ENCODE assay signal across 8 cellular contexts in the genomic region with DNA sequence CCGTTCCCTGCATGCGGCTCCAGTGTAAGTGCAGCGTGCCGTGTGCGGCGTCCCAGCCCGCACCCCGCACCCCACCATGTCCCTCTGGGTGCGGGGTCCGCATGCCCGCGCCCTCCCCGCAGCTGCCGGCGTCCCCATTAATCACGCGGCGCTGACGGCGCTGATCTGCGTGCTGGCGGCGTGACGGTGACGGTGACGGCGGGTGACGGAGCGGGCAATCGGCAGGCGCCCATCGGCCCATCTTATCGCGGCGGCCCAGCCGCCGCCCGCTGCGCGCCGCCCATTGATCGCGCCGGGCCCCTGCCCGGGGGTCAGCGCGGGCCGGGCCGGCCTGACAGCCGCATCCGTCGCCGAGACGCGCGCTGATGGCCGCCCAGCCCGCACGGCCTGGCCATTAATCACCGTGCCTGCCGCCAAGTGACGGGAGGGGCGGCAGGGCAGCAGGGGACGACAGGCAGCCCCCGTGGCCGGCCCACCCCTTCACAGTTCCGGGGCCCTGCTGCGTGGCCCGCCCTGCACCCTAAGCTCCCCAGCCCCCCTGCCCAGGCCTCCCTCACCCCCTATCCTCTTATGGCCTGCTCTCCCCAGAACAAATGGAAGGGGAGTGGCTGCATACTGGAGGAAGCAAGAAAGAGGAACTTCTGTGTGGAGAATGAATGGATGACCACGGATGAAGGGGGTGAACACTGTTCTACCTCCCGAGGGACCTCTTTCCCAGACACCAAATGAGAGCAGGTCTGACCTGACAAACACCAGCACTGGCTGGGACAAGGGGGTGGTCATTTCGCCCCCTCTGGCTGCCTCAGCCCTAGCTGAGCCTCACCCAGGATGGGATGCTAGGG. TPM values are rescaled to one million over a fixed set of nuclear protein-coding genes. Genes with fewer than 3 reads are reported as not detected.
DNase-seq lines count a peak whose midpoint lies in the region; ATAC-seq, FAIRE-seq and TF ChIP-seq lines count a peak whose summit lies in the region.

No MANE protein-coding gene starts in this region.

- H3K9ac ChIP-seq in GM12878 (ENCODE audit: control insufficient read depth, insufficient read depth, low read length) = no peak overlapping the region

- no peak for TF ChIP-seq POLR2A in NB4 (IDR thresholded peaks at IDR 0.05; ENCODE audit: extremely low read depth, insufficient read length)
- no peak; the same call in 1 of the 2 replicates for TF ChIP-seq POLR2A in GM12878 (IDR thresholded peaks at IDR 0.05; ENCODE audit: low read depth, low read length)

- H3K4me3 ChIP-seq in AG04449 (ENCODE audit: low read depth, low read length) (peak overlapping the region; percentile 18), NB4 (ENCODE audit: low read depth, low read length) (no peak overlapping the region), GM12878 (no peak overlapping the region; the same call in 1 of the 2 replicates)

- CTCF ChIA-PET in AG04449 (lab: Yijun Ruan, JAX) = interaction anchor here (0.6 to 5.4 kb wide), 13 partner anchors 10 to 532 kb away, joined by 3 to 40 read pairs (median 6); no protein-coding TSS in a partner anchor
- CTCF ChIA-PET in GM12878 (lab: Yijun Ruan, JAX) = interaction anchor here (1.2 to 2.1 kb wide), 2 partner anchors 7 to 12 kb away, joined by 4 to 5 read pairs; no protein-coding TSS in a partner anchor

- no peaks in the 10 kb centered on the region for H4K20me1 ChIP-seq in GM12878 (ENCODE audit: control insufficient read depth, insufficient read depth)

- peaks cover 12 to 17% of the 10 kb centered on the region in 2 experiments; a peak in 3 of 4 replicates for H3K36me3 ChIP-seq in GM12878 (ENCODE audit: control insufficient read depth in 2 of 2, insufficient read depth in 2 of 2, low read length in 1 of 2)

- H3K27me3 ChIP-seq in GM12878 (replicated peaks in 1 of 2; ENCODE audit: control insufficient read depth in 2 of 2, insufficient read depth in 2 of 2, low read length in 1 of 2) = no peaks in the 10 kb centered on the region

- FAIRE-seq in GM12878 (lab: Jason Lieb, UNC) = no peak

- H2AFZ ChIP-seq in GM12878 (ENCODE audit: control insufficient read depth, low read depth, low read length) = no peak overlapping the region

- intact Hi-C loops in GM12878 (cut with micrococcal nuclease; ENCODE audit: unreplicated experiment) = no loop called here

- in situ Hi-C loops in GM12878 (cut with MboI) = loop anchor here (25.0 kb wide), 1 partner anchor 535 kb away; no protein-coding TSS in a partner anchor

- no peak for ATAC-seq in GM12878
- ATAC-seq in GM21529 (IDR thresholded peaks at IDR 0.05; ENCODE audit: unreplicated experiment) = no peak

- H3K27ac ChIP-seq in GM12878 (ENCODE audit: control insufficient read depth, insufficient read depth) = no peak overlapping the region

- peaks cover 4% of the 10 kb centered on the region for H3K4me1 ChIP-seq in GM12878 (ENCODE audit: control insufficient read depth, insufficient read depth, low read length)

- no TSS peak for BruUV-seq in GM12878 (replicated peaks; lab: Mats Ljungman, UMichigan)

- SMC1A ChIA-PET in GM12878 (lab: Charles Lee; ENCODE audit: uncharacterized antibody, unreplicated experiment) = no interaction called here

- RAD21 ChIA-PET in GM12878 (lab: Charles Lee; ENCODE audit: unreplicated experiment) = no interaction called here

- no peak for TF ChIP-seq EP300 in GM12878 (IDR thresholded peaks at IDR 0.05; ENCODE audit: borderline replicate concordance in 1 of 2, control insufficient read depth in 1 of 2, low read depth in 2 of 2, low read length in 2 of 2)

- no peak for TF ChIP-seq RAD21 in GM12878 (IDR thresholded peaks at IDR 0.05; ENCODE audit: insufficient read depth, low read depth, low read length)

- no peaks in the 10 kb centered on the region for H3K79me2 ChIP-seq in GM12878 (ENCODE audit: control insufficient read depth, insufficient read depth, low read length)

- POLR2A ChIA-PET in AG04449 (lab: Yijun Ruan, JAX) = interaction anchor here (0.7 kb wide), 1 partner anchor 47 kb away, joined by 3 read pairs; a partner anchor contains a TSS
- POLR2A ChIA-PET in GM12878 (lab: Charles Lee) = no interaction called here

- no peak for DNase-seq in AG04449 (ENCODE audit: low read depth, low spot score)
- peak; percentile 86 for DNase-seq in NB4 (ENCODE audit: low read depth)
- no peak for DNase-seq in GM12878 (ENCODE audit: low read depth, low spot score)
- DNase-seq in inferior parietal cortex (ENCODE audit: extremely low spot score) = peak; percentile 54
- peak; percentile 60 for DNase-seq in stimulated activated CD4-positive, alpha-beta T cell treated with anti-CD3 and anti-CD28 coated beads, Interleukin-15, amount 100 ng/mL, for 24 hours
- DNase-seq in NCI-H524 (lab: John Stamatoyannopoulos, UW) = no peak
- DNase-seq in DMS114 treated with DMSO at 0.1 percent for 48 hours (lab: John Stamatoyannopoulos, UW; ENCODE audit: unreplicated experiment) = no peak

- H3K9me3 ChIP-seq in GM12878 (replicated peaks; ENCODE audit: control insufficient read depth, insufficient read depth, low read length) = no peaks in the 10 kb centered on the region

- WGBS in GM12878 (ENCODE audit: insufficient coverage, insufficient replicate concordance, low lambda C conversion rate, missing lambda C conversion rate) = 17% methylated on average over 58 of the region's 72 CpGs

- peak overlapping the region; percentile 75 for H3K4me2 ChIP-seq in GM12878 (ENCODE audit: control insufficient read depth, insufficient read depth)

- TF ChIP-seq CTCF in AG04449 (IDR thresholded peaks at IDR 0.05; ENCODE audit: insufficient read depth, low read length, missing control alignments) (no peak), NB4 (IDR thresholded peaks at IDR 0.05; ENCODE audit: low read depth, low read length) (no peak), GM12878 (IDR thresholded peaks at IDR 0.05 in 2 of 3, conservative IDR thresholded peaks at IDR 0.05 in 1 of 3; ENCODE audit: control insufficient read depth in 2 of 3, extremely low read depth in 1 of 3, insufficient read depth in 1 of 3, low read depth in 3 of 3, low read length in 3 of 3) (no peak)

TF ChIP-seq in GM12878, 131 proteins besides CTCF, POLR2A, EP300 and RAD21 (continues in another document):
- 0 out of 2 replicates have a peak, but pooled peaks have one; percentile 11 for TF ChIP-seq YY1 (IDR thresholded peaks at IDR 0.05; ENCODE audit: low read depth, low read length)
- TF ChIP-seq HCFC1 (IDR thresholded peaks at IDR 0.05; ENCODE audit: low read length) = no peak
- TF ChIP-seq CREB1 (IDR thresholded peaks at IDR 0.05; ENCODE audit: low read depth) = peak; percentile 65; the same call in 1 of the 2 replicates
- no peak for TF ChIP-seq MEF2A (IDR thresholded peaks at IDR 0.05; ENCODE audit: insufficient read depth, low read depth, low read length)
- TF ChIP-seq, protein P1, sequence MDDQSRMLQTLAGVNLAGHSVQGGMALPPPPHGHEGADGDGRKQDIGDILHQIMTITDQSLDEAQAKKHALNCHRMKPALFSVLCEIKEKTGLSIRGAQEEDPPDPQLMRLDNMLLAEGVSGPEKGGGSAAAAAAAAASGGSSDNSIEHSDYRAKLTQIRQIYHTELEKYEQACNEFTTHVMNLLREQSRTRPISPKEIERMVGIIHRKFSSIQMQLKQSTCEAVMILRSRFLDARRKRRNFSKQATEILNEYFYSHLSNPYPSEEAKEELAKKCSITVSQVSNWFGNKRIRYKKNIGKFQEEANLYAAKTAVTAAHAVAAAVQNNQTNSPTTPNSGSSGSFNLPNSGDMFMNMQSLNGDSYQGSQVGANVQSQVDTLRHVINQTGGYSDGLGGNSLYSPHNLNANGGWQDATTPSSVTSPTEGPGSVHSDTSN (IDR thresholded peaks at IDR 0.05; ENCODE audit: insufficient replicate concordance, low read depth, low read length) = peak; percentile 26

RNA-seq across cellular contexts. Expression of a gene that starts 24.8 kb away (rescaled TPM):
- 74.2 and 76.7 TPM in 2 replicates for total RNA-seq in GM12878 (2013; cell fraction: nucleolus; rRNA removed)
- total RNA-seq in GM12878 (2014; rRNA removed) (165 and 184 TPM in 2 replicates), GM12878 (2014; rRNA removed; fragmentation: Illumina TruSeq; extraction: Trizol) (102 and 112 TPM in 2 replicates), GM12878 (2021) (167 and 189 TPM in 2 replicates)
- polyA plus RNA-seq in GM12878 (2011; ENCODE audit: low read depth) = 113 TPM
- polyA plus RNA-seq in GM12878 (2011; rRNA removed) (126 and 145 TPM in 2 replicates), GM12878 (2014; fragmentation: Illumina TruSeq; extraction: Trizol) (129 and 139 TPM in 2 replicates), GM12878 (2014; fragmentation: Nextera tagmentation; extraction: Ambion mirVana) (1 to 10 TPM; 5.2 to 5.9 TPM), GM12878 (2014; rRNA removed) (133 and 142 TPM in 2 replicates), GM12878 (2016; fragmentation: Nextera tagmentation; extraction: Ambion mirVana) (100 to 1,000 TPM; 254 to 265 TPM)
- 121 and 141 TPM in 2 replicates for polyA plus RNA-seq in GM12878 (2011; cell fraction: cytosol; rRNA removed)
- 99.6 and 106 TPM in 2 replicates for polyA plus RNA-seq in GM12878 (2011; cell fraction: nucleus; rRNA removed)
- 115 and 141 TPM in 2 replicates for polyA plus RNA-seq in GM12878 (2012)
- polyA minus RNA-seq in GM12878 (2011; rRNA and poly(A)+ RNA removed) = 212 and 221 TPM in 2 replicates
- polyA minus RNA-seq in GM12878 (2011; cell fraction: cytosol; rRNA and poly(A)+ RNA removed) = 55.7 and 70.0 TPM in 2 replicates
- 46.2 and 57.9 TPM in 2 replicates for polyA minus RNA-seq in GM12878 (2011; cell fraction: nucleus; rRNA and poly(A)+ RNA removed)

RNA-seq across cellular contexts. Expression of a gene that starts 46.6 kb away (rescaled TPM):
- total RNA-seq in GM12878 (2013; cell fraction: nucleolus; rRNA removed) = 40.7 and 41.2 TPM in 2 replicates
- total RNA-seq in GM12878 (2014; rRNA removed) = 107 and 114 TPM in 2 replicates
- 86.8 and 89.6 TPM in 2 replicates for total RNA-seq in GM12878 (2014; rRNA removed; fragmentation: Illumina TruSeq; extraction: Trizol)
- total RNA-seq in GM12878 (2021) = 77.3 and 78.8 TPM in 2 replicates
- 32.9 TPM for polyA plus RNA-seq in GM12878 (2011; ENCODE audit: low read depth)
- polyA plus RNA-seq in GM12878 (2011; rRNA removed) = 44.7 and 59.0 TPM in 2 replicates
- polyA plus RNA-seq in GM12878 (2011; cell fraction: cytosol; rRNA removed) = 62.7 and 77.5 TPM in 2 replicates
- 25.2 and 32.9 TPM in 2 replicates for polyA plus RNA-seq in GM12878 (2011; cell fraction: nucleus; rRNA removed)
- polyA plus RNA-seq in GM12878 (2012) = 46.6 and 48.6 TPM in 2 replicates
- polyA plus RNA-seq in GM12878 (2014; fragmentation: Illumina TruSeq; extraction: Trizol) = 98.8 and 108 TPM in 2 replicates
- 10 to 100 TPM; 15.2 to 32.5 TPM for polyA plus RNA-seq in GM12878 (2014; fragmentation: Nextera tagmentation; extraction: Ambion mirVana)
- 72.5 and 77.5 TPM in 2 replicates for polyA plus RNA-seq in GM12878 (2014; rRNA removed)
- 100 to 1,000 TPM; 132 to 142 TPM for polyA plus RNA-seq in GM12878 (2016; fragmentation: Nextera tagmentation; extraction: Ambion mirVana)
- 38.6 and 44.2 TPM in 2 replicates for polyA minus RNA-seq in GM12878 (2011; rRNA and poly(A)+ RNA removed)
- polyA minus RNA-seq in GM12878 (2011; cell fraction: cytosol; rRNA and poly(A)+ RNA removed) = 17.5 and 28.7 TPM in 2 replicates
- 14.5 and 34.2 TPM in 2 replicates for polyA minus RNA-seq in GM12878 (2011; cell fraction: nucleus; rRNA and poly(A)+ RNA removed)

Comparison
In these comparisons a context has a peak if more than half of its experiments do, and no peak if none do; other contexts are left out.
1. DNase-seq: peak in NB4 (single experiment), inferior parietal cortex (single experiment) and stimulated activated CD4-positive, alpha-beta T cell treated with anti-CD3 and anti-CD28 coated beads, Interleukin-15, amount 100 ng/mL, for 24 hours (single experiment); none in AG04449 (single experiment), GM12878 (single experiment), NCI-H524 (0 of 2) and DMS114 treated with DMSO at 0.1 percent for 48 hours (single experiment).